ENCODE assay signal across 9 cellular contexts in the genomic region with DNA sequence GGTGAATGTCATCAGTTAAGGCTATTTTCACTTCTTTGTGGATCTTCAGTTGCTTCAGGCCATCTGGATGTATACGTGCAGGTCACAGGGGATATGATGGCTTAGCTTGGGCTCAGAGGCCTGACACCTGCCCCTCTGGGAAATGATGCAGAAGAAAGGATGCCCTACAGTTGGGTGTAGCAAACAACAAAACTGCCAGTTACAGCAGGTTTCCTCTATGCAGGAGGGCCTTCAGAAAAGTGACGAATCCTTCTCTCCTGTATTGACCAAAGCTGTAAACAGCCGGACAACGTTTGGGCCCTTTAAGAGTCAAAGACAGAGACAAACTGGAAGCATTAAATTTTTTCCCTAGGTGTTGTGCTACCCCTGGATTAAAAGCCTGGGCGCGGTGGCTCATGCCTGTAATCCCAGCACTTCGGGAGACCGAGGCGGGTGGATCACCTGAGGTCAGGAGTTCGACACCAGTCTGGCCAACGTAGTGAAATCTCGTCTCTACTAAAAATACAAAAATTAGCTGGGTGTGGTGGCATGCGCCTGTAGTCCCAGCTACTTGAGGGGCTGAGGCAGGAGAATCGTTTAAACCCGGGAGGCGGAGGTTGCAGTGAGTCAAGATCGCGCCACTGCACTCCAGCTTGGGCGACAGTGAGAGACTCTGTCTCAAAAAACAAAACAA. TPM values are rescaled to one million over a fixed set of nuclear protein-coding genes. Genes with fewer than 3 reads are reported as not detected.
DNase-seq lines count a peak whose midpoint lies in the region; ATAC-seq and TF ChIP-seq lines count a peak whose summit lies in the region.
"Not testable (repeated sequence)": the region's sequence is repeated elsewhere in the genome, so short reads cannot be mapped to it uniquely, and the experiment has no call there.
"Had no signal": no experiment of that assay in that cellular context is flagged by ENCODE, and none has a peak within 500 bp of the region (broad histone marks: within the 10 kb centered on the region; RNA-seq: fewer than 3 reads in every experiment).

No MANE protein-coding gene starts in this region.

- TF ChIP-seq CTCF in AG04450 (IDR thresholded peaks at IDR 0.05; ENCODE audit: low read depth, low read length); OCI-LY1 (IDR thresholded peaks at IDR 0.05; ENCODE audit: low read length); colonic mucosa (IDR thresholded peaks at IDR 0.05); left ventricle myocardium inferior (IDR thresholded peaks at IDR 0.05; ENCODE audit: borderline replicate concordance): not testable (repeated sequence)

- H3K9me3 Mint-ChIP-seq in activated T-cell treated with anti-CD3 and anti-CD28 coated beads, Interleukin-2, amount 50 U/mL, for 4 hours, result not testable (repeated sequence)

- H3K79me2 ChIP-seq in OCI-LY1 (ENCODE audit: insufficient read depth, low read length), result peaks cover 34% of the 10 kb centered on the region

- not testable (repeated sequence) for H3K27me3 ChIP-seq in AG04450 (ENCODE audit: control insufficient read depth, insufficient read depth, low read length); H7 (ENCODE audit: control insufficient read depth, insufficient read depth, low read length); OCI-LY1 (ENCODE audit: insufficient read depth, low read length); colonic mucosa; left ventricle myocardium inferior (ENCODE audit: low read depth); muscle layer of colon (ENCODE audit: control insufficient read depth in 1 of 2, insufficient read depth in 2 of 2, low read length in 2 of 2)

- peaks cover 42% of the 10 kb centered on the region for H3K4me1 ChIP-seq in OCI-LY1 (ENCODE audit: insufficient read depth, low read length, severe bottlenecking)
- not testable (repeated sequence) for H3K4me1 ChIP-seq in colonic mucosa
- peaks cover 49% of the 10 kb centered on the region for H3K4me1 ChIP-seq in left ventricle myocardium inferior
- peaks cover 17% of the 10 kb centered on the region for H3K4me1 ChIP-seq in muscle layer of colon (ENCODE audit: insufficient read depth, low read length)

- ATAC-seq in activated T-cell treated with anti-CD3 and anti-CD28 coated beads, Interleukin-2, amount 50 U/mL, for 4 hours, result not testable (repeated sequence)

- peaks cover 39% of the 10 kb centered on the region for H3K4me1 Mint-ChIP-seq in activated T-cell treated with anti-CD3 and anti-CD28 coated beads, Interleukin-2, amount 50 U/mL, for 4 hours (ENCODE audit: low read depth)

- H2AFZ ChIP-seq in OCI-LY1 (ENCODE audit: low read length), result not testable (repeated sequence)

- H3K9ac ChIP-seq in OCI-LY1 (ENCODE audit: low read length) (peak overlapping the region; percentile 53), colonic mucosa (ENCODE audit: low read depth in 2 of 2, low read length in 2 of 2) (peak overlapping the region; percentile 52 to 96), muscle layer of colon (ENCODE audit: low read length) (peak overlapping the region; percentile 51)

- intact Hi-C loops in colonic mucosa (cut with DNase I); left ventricle myocardium inferior (cut with micrococcal nuclease): not testable (repeated sequence)

- POLR2A ChIA-PET in AG04450 (lab: Yijun Ruan, JAX), result interaction anchor here (0.6 to 1.2 kb wide), 2 partner anchors 52 to 167 kb away, joined by 4 read pairs; a partner anchor contains a TSS

- H3K27me3 Mint-ChIP-seq in activated T-cell treated with anti-CD3 and anti-CD28 coated beads, Interleukin-2, amount 50 U/mL, for 4 hours (ENCODE audit: low read depth), result not testable (repeated sequence)

- H3K4me3 Mint-ChIP-seq in activated T-cell treated with anti-CD3 and anti-CD28 coated beads, Interleukin-2, amount 50 U/mL, for 4 hours, result peak overlapping the region; percentile 99

- not testable (repeated sequence) for H3K9me2 ChIP-seq in OCI-LY1 (ENCODE audit: low read depth, low read length)

- not testable (repeated sequence) for H3K9me3 ChIP-seq in AG04450 (ENCODE audit: control insufficient read depth, insufficient read depth, low read length); OCI-LY1 (ENCODE audit: low read length); colonic mucosa; left ventricle myocardium inferior (replicated peaks); muscle layer of colon (ENCODE audit: low read length)

- not testable (repeated sequence) for H3F3A ChIP-seq in OCI-LY1 (ENCODE audit: insufficient read depth, low read length)

- CTCF ChIA-PET in AG04450 (lab: Charles Lee), result not testable (repeated sequence)

- peak overlapping the region; percentile 98 for H3K4me2 ChIP-seq in OCI-LY1 (ENCODE audit: low read length)

- H4K20me1 ChIP-seq in OCI-LY1 (ENCODE audit: insufficient read depth, low read length), result not testable (repeated sequence)

- H3K36me3 ChIP-seq in H7 (replicated peaks; ENCODE audit: control insufficient read depth, insufficient read depth, low read length) (peaks cover 18% of the 10 kb centered on the region), OCI-LY1 (ENCODE audit: insufficient read depth, low read length) (peaks cover 57% of the 10 kb centered on the region), left ventricle myocardium inferior (peaks cover 53% of the 10 kb centered on the region), muscle layer of colon (ENCODE audit: insufficient read depth, low read length) (peaks cover 37% of the 10 kb centered on the region)
- H3K36me3 ChIP-seq in colonic mucosa, result not testable (repeated sequence)

- DNase-seq in AG04450 (ENCODE audit: low read depth, low spot score); activated T-cell treated with anti-CD3 and anti-CD28 coated beads, Interleukin-2, amount 50 U/mL, for 4 hours; left ventricle myocardium inferior: not testable (repeated sequence)
- peak; percentile 17 for DNase-seq in H7
- peak; percentile 32 for DNase-seq in colonic mucosa

- H3K4me3 ChIP-seq in AG04450 (ENCODE audit: low read depth, low read length), result peak overlapping the region; percentile 34; the same call in 1 of the 2 replicates
- peak overlapping the region; percentile 29 for H3K4me3 ChIP-seq in H7 (ENCODE audit: insufficient read depth, low read depth, low read length)
- peak overlapping the region; percentile 99 for H3K4me3 ChIP-seq in OCI-LY1 (ENCODE audit: low read depth, low read length, poor library complexity, severe bottlenecking)
- H3K4me3 ChIP-seq in colonic mucosa, result peak overlapping the region; percentile 72
- peak overlapping the region; percentile 98 for H3K4me3 ChIP-seq in left ventricle myocardium inferior
- peak overlapping the region; percentile 95 to 96 for H3K4me3 ChIP-seq in muscle layer of colon (ENCODE audit: low read depth in 1 of 2, low read length in 2 of 2)
- peak overlapping the region; percentile 64 to 99 (median 85) for H3K4me3 ChIP-seq in skin epidermis

- H3K36me3 Mint-ChIP-seq in activated T-cell treated with anti-CD3 and anti-CD28 coated beads, Interleukin-2, amount 50 U/mL, for 4 hours (ENCODE audit: insufficient read depth), result peaks cover 29% of the 10 kb centered on the region

- peak overlapping the region; percentile 70 for H3K27ac ChIP-seq in AG04450 (ENCODE audit: low read depth, low read length)
- H3K27ac ChIP-seq in OCI-LY1 (ENCODE audit: low read depth, low read length, poor library complexity, severe bottlenecking), result peak overlapping the region; percentile 94
- peak overlapping the region; percentile 84 for H3K27ac ChIP-seq in colonic mucosa
- peak overlapping the region; percentile 98 for H3K27ac ChIP-seq in left ventricle myocardium inferior (replicated peaks)
- H3K27ac ChIP-seq in muscle layer of colon (ENCODE audit: low read depth, low read length), result peak overlapping the region; percentile 98
- H3K27ac ChIP-seq in skin epidermis, result peak overlapping the region in 20 of 21 experiments; percentile 23 to 97 (median 90)

RNA-seq across cellular contexts. Expression of a gene that starts 49.3 kb away (rescaled TPM):
- 2.9 and 3.9 TPM in 2 replicates for polyA plus RNA-seq in AG04450 (2011; rRNA removed)
- polyA minus RNA-seq in AG04450 (2011; rRNA and poly(A)+ RNA removed), result 0.87 and 1.4 TPM in 2 replicates
- 45.0 and 46.2 TPM in 2 replicates for total RNA-seq in H7 (2014; rRNA removed; shearing (Covaris generic))
- 10 to 100 TPM in 1 of 3 donors, 1 to 10 TPM in 2; 8.5 to 10.2 (median 9.5) TPM for total RNA-seq in activated T-cell treated with anti-CD3 and anti-CD28 coated beads, Interleukin-2, amount 50 U/mL, for 4 hours
- total RNA-seq in colonic mucosa (10 to 100 TPM in 1 of 2 donors, 1 to 10 TPM in 1; 5.7 to 23.0 TPM), left ventricle myocardium inferior (0.19 TPM)

RNA-seq across cellular contexts. Expression of a gene that starts 49.6 kb away (rescaled TPM):
- polyA plus RNA-seq in AG04450 (2011; rRNA removed), result 24.8 and 33.9 TPM in 2 replicates
- 21.2 and 24.7 TPM in 2 replicates for polyA minus RNA-seq in AG04450 (2011; rRNA and poly(A)+ RNA removed)
- total RNA-seq in H7 (2014; rRNA removed; shearing (Covaris generic)), result 148 and 188 TPM in 2 replicates
- 10 to 100 TPM; 10.1 to 19.0 (median 18.5) TPM for total RNA-seq in activated T-cell treated with anti-CD3 and anti-CD28 coated beads, Interleukin-2, amount 50 U/mL, for 4 hours
- total RNA-seq in colonic mucosa (10 to 100 TPM; 28.6 to 86.4 TPM), left ventricle myocardium inferior (2.6 TPM)

RNA-seq across cellular contexts. Expression of a gene that starts 52.0 kb away (rescaled TPM):
- 76.5 and 90.1 TPM in 2 replicates for polyA plus RNA-seq in AG04450 (2011; rRNA removed)
- 91.8 and 115 TPM in 2 replicates for polyA minus RNA-seq in AG04450 (2011; rRNA and poly(A)+ RNA removed)
- total RNA-seq in H7 (2014; rRNA removed; shearing (Covaris generic)), result 58.0 and 71.9 TPM in 2 replicates
- 10 to 100 TPM; 43.2 to 53.3 (median 46.7) TPM for total RNA-seq in activated T-cell treated with anti-CD3 and anti-CD28 coated beads, Interleukin-2, amount 50 U/mL, for 4 hours
- 100 to 1,000 TPM; 251 to 388 TPM for total RNA-seq in colonic mucosa
- total RNA-seq in left ventricle myocardium inferior, result 124 TPM

RNA-seq across cellular contexts. Expression of a gene that starts 52.6 kb away (rescaled TPM):
- polyA plus RNA-seq in AG04450 (2011; rRNA removed), result not detected in 2 replicates
- not detected in 2 replicates for polyA minus RNA-seq in AG04450 (2011; rRNA and poly(A)+ RNA removed)
- 0.22 and 0.73 TPM in 2 replicates for total RNA-seq in H7 (2014; rRNA removed; shearing (Covaris generic))
- not detected for total RNA-seq in activated T-cell treated with anti-CD3 and anti-CD28 coated beads, Interleukin-2, amount 50 U/mL, for 4 hours
- total RNA-seq in colonic mucosa (not detected), left ventricle myocardium inferior (not detected)
- total RNA-seq: omental fat pad had no signal

Comparison
In these comparisons a context has a peak if more than half of its experiments do, and no peak if none do; other contexts are left out.
1. H3K4me3 ChIP-seq: peak in every context shown above with its lines; median percentile 99 in OCI-LY1; 98 in left ventricle myocardium inferior; 96 in muscle layer of colon; 85 in skin epidermis; 72 in colonic mucosa; 34 in AG04450; 29 in H7.